In the genomic region with DNA sequence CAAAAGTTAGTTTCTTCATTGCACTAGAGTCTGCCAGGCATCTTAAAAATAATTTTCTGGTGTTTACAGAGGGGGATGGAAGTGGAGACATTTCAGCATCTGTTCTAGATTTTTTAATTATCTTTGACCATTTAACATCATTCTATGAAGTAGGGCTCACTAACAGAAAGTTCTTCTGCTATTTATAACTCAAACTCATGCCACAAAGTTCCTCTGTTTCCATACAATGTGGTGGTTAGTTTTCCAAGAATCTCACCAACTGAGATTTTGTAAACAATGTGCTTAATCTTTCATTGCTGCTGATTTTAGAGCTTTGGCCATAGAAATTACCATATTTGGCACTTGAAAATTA, we compare ENCODE assay signal across 22 cellular contexts.
"Had no signal": no experiment of that assay in that cellular context is flagged by ENCODE, and none has a peak within 500 bp of the region (broad histone marks: within the 10 kb centered on the region; RNA-seq: fewer than 3 reads in every experiment).

No MANE protein-coding gene starts in this region.

- H3K9me3 Mint-ChIP-seq: activated T-cell treated with anti-CD3 and anti-CD28 coated beads, Interleukin-2, amount 50 U/mL, for 24 hours; activated T-helper 17 cell treated with anti-CD3 and anti-CD28 coated beads, Interleukin-2, amount 50 U/mL, for 72 hours; natural killer cell treated with Interleukin-12 subunit alpha and Interleukin-12 subunit beta and Interleukin-15 and Interleukin-18, amount 100 ng/mL, for 72 hours; stimulated activated effector memory CD8-positive, alpha-beta T cell treated with anti-CD3 and anti-CD28 coated beads, Interleukin-12 subunit alpha, Interleukin-12 subunit beta, amount 100 ng/mL, for 72 hours; stimulated activated naive CD8-positive, alpha-beta T cell treated with anti-CD3 and anti-CD28 coated beads, Interleukin-15, amount 100 ng/mL, for 72 hours had no signal

- H2AFZ ChIP-seq: parathyroid adenoma had no signal

- H3K27me3 ChIP-seq: cardiac muscle cell, vagina had no signal

- H3K27ac ChIP-seq: parathyroid adenoma, vagina had no signal

- DNase-seq: activated CD4-positive, alpha-beta T cell treated with anti-CD3 and anti-CD28 coated beads for 1 hour; activated CD4-positive, alpha-beta T cell treated with anti-CD3 and anti-CD28 coated beads, Interleukin-2, amount 50 U/mL, for 1 hour; activated CD8-positive, alpha-beta T cell treated with anti-CD3 and anti-CD28 coated beads, Interleukin-2, amount 10 ng/mL, durations not matched to agents 7 days and 5 days; activated T-cell treated with anti-CD3 and anti-CD28 coated beads, Interleukin-2, amount 50 U/mL, for 24 hours; amygdala; dermis blood vessel endothelial cell; effector memory CD4-positive, alpha-beta T cell; left ventricle myocardium superior; mammary epithelial cell; right cardiac atrium; stimulated activated CD4-positive, alpha-beta T cell treated with anti-CD3 and anti-CD28 coated beads, Interleukin-2, amount 100 ng/mL, for 24 hours; stimulated activated naive CD8-positive, alpha-beta T cell treated with anti-CD3 and anti-CD28 coated beads, Interleukin-15, amount 100 ng/mL, for 72 hours; T-helper 1 cell; trophoblast cell had no signal

- H3K36me3 Mint-ChIP-seq: natural killer cell treated with Interleukin-12 subunit alpha and Interleukin-12 subunit beta and Interleukin-15 and Interleukin-18, amount 100 ng/mL, for 72 hours; stimulated activated effector memory CD8-positive, alpha-beta T cell treated with anti-CD3 and anti-CD28 coated beads, Interleukin-12 subunit alpha, Interleukin-12 subunit beta, amount 100 ng/mL, for 72 hours had no signal

- H3K9ac ChIP-seq: parathyroid adenoma had no signal

- H3K27ac Mint-ChIP-seq: activated CD8-positive, alpha-beta T cell treated with anti-CD3 and anti-CD28 coated beads, Interleukin-2, amount 10 ng/mL, durations not matched to agents 7 days and 5 days; activated naive CD8-positive, alpha-beta T cell; activated T-cell treated with anti-CD3 and anti-CD28 coated beads, Interleukin-2, amount 50 U/mL, for 24 hours; activated T-helper 17 cell treated with anti-CD3 and anti-CD28 coated beads, Interleukin-2, amount 50 U/mL, for 72 hours; natural killer cell treated with Interleukin-12 subunit alpha and Interleukin-12 subunit beta and Interleukin-15 and Interleukin-18, amount 100 ng/mL, for 72 hours; stimulated activated effector memory CD8-positive, alpha-beta T cell treated with anti-CD3 and anti-CD28 coated beads, Interleukin-12 subunit alpha, Interleukin-12 subunit beta, amount 100 ng/mL, for 72 hours had no signal

- H3K4me3 ChIP-seq: cardiac muscle cell, vagina had no signal

- H3K27me3 Mint-ChIP-seq: activated naive CD8-positive, alpha-beta T cell; stimulated activated naive CD8-positive, alpha-beta T cell treated with anti-CD3 and anti-CD28 coated beads, Interleukin-15, amount 100 ng/mL, for 72 hours had no signal

- H3K4me1 ChIP-seq: parathyroid adenoma, vagina had no signal

- H3K4me3 Mint-ChIP-seq: activated CD8-positive, alpha-beta T cell treated with anti-CD3 and anti-CD28 coated beads, Interleukin-2, amount 10 ng/mL, durations not matched to agents 7 days and 5 days; activated naive CD8-positive, alpha-beta T cell; activated T-cell treated with anti-CD3 and anti-CD28 coated beads, Interleukin-2, amount 50 U/mL, for 24 hours; activated T-helper 17 cell treated with anti-CD3 and anti-CD28 coated beads, Interleukin-2, amount 50 U/mL, for 72 hours; natural killer cell treated with Interleukin-12 subunit alpha and Interleukin-12 subunit beta and Interleukin-15 and Interleukin-18, amount 100 ng/mL, for 72 hours; stimulated activated effector memory CD8-positive, alpha-beta T cell treated with anti-CD3 and anti-CD28 coated beads, Interleukin-12 subunit alpha, Interleukin-12 subunit beta, amount 100 ng/mL, for 72 hours; stimulated activated naive CD8-positive, alpha-beta T cell treated with anti-CD3 and anti-CD28 coated beads, Interleukin-15, amount 100 ng/mL, for 72 hours had no signal

- H3K9me3 ChIP-seq: vagina had no signal

- H3K36me3 ChIP-seq: cardiac muscle cell, vagina had no signal

- H3K4me1 Mint-ChIP-seq: activated T-helper 17 cell treated with anti-CD3 and anti-CD28 coated beads, Interleukin-2, amount 50 U/mL, for 72 hours; stimulated activated effector memory CD8-positive, alpha-beta T cell treated with anti-CD3 and anti-CD28 coated beads, Interleukin-12 subunit alpha, Interleukin-12 subunit beta, amount 100 ng/mL, for 72 hours; stimulated activated naive CD8-positive, alpha-beta T cell treated with anti-CD3 and anti-CD28 coated beads, Interleukin-15, amount 100 ng/mL, for 72 hours had no signal

- ATAC-seq: activated CD8-positive, alpha-beta T cell treated with anti-CD3 and anti-CD28 coated beads, Interleukin-2, amount 10 ng/mL, durations not matched to agents 7 days and 5 days; activated T-helper 17 cell treated with anti-CD3 and anti-CD28 coated beads, Interleukin-2, amount 50 U/mL, for 72 hours; esophagus mucosa; left ventricle myocardium superior; natural killer cell treated with Interleukin-12 subunit alpha and Interleukin-12 subunit beta and Interleukin-15 and Interleukin-18, amount 100 ng/mL, for 72 hours; right cardiac atrium; stimulated activated effector memory CD8-positive, alpha-beta T cell treated with anti-CD3 and anti-CD28 coated beads, Interleukin-12 subunit alpha, Interleukin-12 subunit beta, amount 100 ng/mL, for 72 hours; stimulated activated naive CD8-positive, alpha-beta T cell treated with anti-CD3 and anti-CD28 coated beads, Interleukin-15, amount 100 ng/mL, for 72 hours had no signal
